ENCODE assay signal across 8 cellular contexts in the genomic region with DNA sequence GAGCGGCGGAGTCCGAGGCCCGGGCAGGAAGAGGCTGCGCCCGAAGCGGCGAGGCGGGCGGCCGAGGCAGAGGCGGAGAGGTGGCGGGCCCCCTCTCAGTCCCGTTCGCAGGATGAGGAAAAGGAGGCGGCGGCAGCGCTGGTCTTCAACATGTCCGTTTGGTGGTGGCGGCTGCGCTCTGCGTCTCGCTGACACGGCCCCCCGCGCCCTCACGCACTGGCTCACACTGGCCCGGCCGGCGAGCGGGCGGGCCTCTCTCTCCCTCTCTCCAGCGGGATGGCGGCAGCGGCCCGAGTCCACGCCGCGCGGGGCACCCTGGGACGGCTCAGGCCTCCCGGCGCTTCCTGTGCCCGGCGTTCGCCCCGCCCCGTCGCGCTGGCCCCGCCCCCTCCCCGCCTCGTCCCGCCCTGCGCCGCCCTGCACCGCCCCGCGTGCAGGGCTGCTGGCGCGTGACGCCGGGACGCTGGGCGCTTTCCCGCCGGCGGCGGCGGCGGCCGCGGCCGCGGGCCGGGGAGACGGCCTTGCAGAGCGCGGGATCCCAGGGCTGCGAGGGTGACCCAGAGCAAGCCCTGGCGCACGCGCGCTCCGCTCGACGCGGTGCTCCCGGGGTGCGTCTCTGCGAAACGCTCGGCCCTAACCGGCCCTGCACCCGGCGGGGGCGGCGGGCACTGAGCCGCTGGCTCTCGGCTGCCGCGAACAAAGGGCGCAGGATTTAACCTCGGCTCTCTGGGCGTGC. TPM values are rescaled to one million over a fixed set of nuclear protein-coding genes. Genes with fewer than 3 reads are reported as not detected.
DNase-seq lines count a peak whose midpoint lies in the region; ATAC-seq, FAIRE-seq and TF ChIP-seq lines count a peak whose summit lies in the region.

A gene with protein sequence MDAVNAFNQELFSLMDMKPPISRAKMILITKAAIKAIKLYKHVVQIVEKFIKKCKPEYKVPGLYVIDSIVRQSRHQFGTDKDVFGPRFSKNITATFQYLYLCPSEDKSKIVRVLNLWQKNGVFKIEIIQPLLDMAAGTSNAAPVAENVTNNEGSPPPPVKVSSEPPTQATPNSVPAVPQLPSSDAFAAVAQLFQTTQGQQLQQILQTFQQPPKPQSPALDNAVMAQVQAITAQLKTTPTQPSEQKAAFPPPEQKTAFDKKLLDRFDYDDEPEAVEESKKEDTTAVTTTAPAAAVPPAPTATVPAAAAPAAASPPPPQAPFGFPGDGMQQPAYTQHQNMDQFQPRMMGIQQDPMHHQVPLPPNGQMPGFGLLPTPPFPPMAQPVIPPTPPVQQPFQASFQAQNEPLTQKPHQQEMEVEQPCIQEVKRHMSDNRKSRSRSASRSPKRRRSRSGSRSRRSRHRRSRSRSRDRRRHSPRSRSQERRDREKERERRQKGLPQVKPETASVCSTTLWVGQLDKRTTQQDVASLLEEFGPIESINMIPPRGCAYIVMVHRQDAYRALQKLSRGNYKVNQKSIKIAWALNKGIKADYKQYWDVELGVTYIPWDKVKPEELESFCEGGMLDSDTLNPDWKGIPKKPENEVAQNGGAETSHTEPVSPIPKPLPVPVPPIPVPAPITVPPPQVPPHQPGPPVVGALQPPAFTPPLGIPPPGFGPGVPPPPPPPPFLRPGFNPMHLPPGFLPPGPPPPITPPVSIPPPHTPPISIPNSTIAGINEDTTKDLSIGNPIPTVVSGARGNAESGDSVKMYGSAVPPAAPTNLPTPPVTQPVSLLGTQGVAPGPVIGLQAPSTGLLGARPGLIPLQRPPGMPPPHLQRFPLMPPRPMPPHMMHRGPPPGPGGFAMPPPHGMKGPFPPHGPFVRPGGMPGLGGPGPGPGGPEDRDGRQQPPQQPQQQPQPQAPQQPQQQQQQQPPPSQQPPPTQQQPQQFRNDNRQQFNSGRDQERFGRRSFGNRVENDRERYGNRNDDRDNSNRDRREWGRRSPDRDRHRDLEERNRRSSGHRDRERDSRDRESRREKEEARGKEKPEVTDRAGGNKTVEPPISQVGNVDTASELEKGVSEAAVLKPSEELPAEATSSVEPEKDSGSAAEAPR (minus strand): TSS at position 317 of the 736 bp plus-strand sequence. CDS start 426 bp downstream, outside the sequence.

- peak; percentile 34 for TF ChIP-seq EP300 in neural cell (conservative IDR thresholded peaks at IDR 0.05; ENCODE audit: poor library complexity, severe bottlenecking)

- TF ChIP-seq POLR2A in H54 (IDR thresholded peaks at IDR 0.05; ENCODE audit: low read depth, low read length): peak; percentile 91

- H3F3A ChIP-seq in neural cell (ENCODE audit: insufficient read depth, low read length, poor library complexity, severe bottlenecking): no peaks in the 10 kb centered on the region

- H3K9me3 Mint-ChIP-seq in stimulated activated naive CD8-positive, alpha-beta T cell treated with anti-CD3 and anti-CD28 coated beads, Interleukin-15, amount 100 ng/mL, for 72 hours: no peaks in the 10 kb centered on the region

- no peaks in the 10 kb centered on the region for H3K27me3 ChIP-seq in RWPE2 (ENCODE audit: insufficient read depth, poor library complexity, severe bottlenecking)
- no peaks in the 10 kb centered on the region for H3K27me3 ChIP-seq in neural cell (ENCODE audit: insufficient read depth, low read depth, low read length)

- H3K9me3 ChIP-seq in ES-I3 (ENCODE audit: control insufficient read depth, insufficient read depth, low read length) (no peaks in the 10 kb centered on the region), RWPE2 (ENCODE audit: severe bottlenecking) (no peaks in the 10 kb centered on the region), neural cell (ENCODE audit: low read length) (no peaks in the 10 kb centered on the region)

- TF ChIP-seq RAD21 in neural cell (conservative IDR thresholded peaks at IDR 0.05): no peak

- no peak for FAIRE-seq in H54 (lab: Jason Lieb, UNC)

- H3K36me3 ChIP-seq in ES-I3 (ENCODE audit: insufficient read depth, low read length) (no peaks in the 10 kb centered on the region), RWPE2 (ENCODE audit: low read depth) (peaks cover 17% of the 10 kb centered on the region), neural cell (ENCODE audit: insufficient read depth, low read length) (no peaks in the 10 kb centered on the region)

- H3K4me3 Mint-ChIP-seq in stimulated activated naive CD8-positive, alpha-beta T cell treated with anti-CD3 and anti-CD28 coated beads, Interleukin-15, amount 100 ng/mL, for 72 hours: peak within 1 kb of the TSS; percentile 79 to 86

- H3K4me1 Mint-ChIP-seq in stimulated activated naive CD8-positive, alpha-beta T cell treated with anti-CD3 and anti-CD28 coated beads, Interleukin-15, amount 100 ng/mL, for 72 hours: no peaks in the 10 kb centered on the region

- peaks cover 24% of the 10 kb centered on the region for H3K4me1 ChIP-seq in ES-I3 (ENCODE audit: insufficient read depth, low read length)
- H3K4me1 ChIP-seq in RWPE2 (ENCODE audit: insufficient read depth, poor library complexity, severe bottlenecking): peaks cover 27% of the 10 kb centered on the region

- H3K4me3 ChIP-seq in LNCaP clone FGC (ENCODE audit: low read depth, low read length) (peak within 1 kb of the TSS; percentile 67), RWPE2 (ENCODE audit: severe bottlenecking) (peak within 1 kb of the TSS; percentile 68), neural cell (ENCODE audit: low read length) (peak within 1 kb of the TSS; percentile 88)

- H3K79me2 ChIP-seq in neural cell (replicated peaks; ENCODE audit: insufficient read depth, low read length): peaks cover 41% of the 10 kb centered on the region

- peak; percentile 91 for ATAC-seq in RWPE2 (ENCODE audit: low read depth)
- ATAC-seq in stimulated activated naive CD8-positive, alpha-beta T cell treated with anti-CD3 and anti-CD28 coated beads, Interleukin-15, amount 100 ng/mL, for 72 hours: peak; percentile 90

- no peaks in the 10 kb centered on the region for H4K20me1 ChIP-seq in neural cell (ENCODE audit: insufficient read depth)

- H3K9ac ChIP-seq in ES-I3 (ENCODE audit: low read depth, low read length): peak within 1 kb of the TSS; percentile 97
- H3K9ac ChIP-seq in neural cell (ENCODE audit: low read length): peak within 1 kb of the TSS; percentile 91

- peak within 1 kb of the TSS; percentile 69 for H3K4me2 ChIP-seq in neural cell (ENCODE audit: low read length)

- H2AFZ ChIP-seq in neural cell (ENCODE audit: low read depth, low read length): peak within 1 kb of the TSS; percentile 94

- DNase-seq in H54 (ENCODE audit: insufficient read length, low spot score): peak; percentile 94
- DNase-seq in LNCaP clone FGC (ENCODE audit: low read depth): no peak
- DNase-seq in RWPE2 (ENCODE audit: low spot score): peak; percentile 84
- peak; percentile 80 for DNase-seq in activated gamma-delta T cell (lab: John Stamatoyannopoulos, UW)
- DNase-seq in fibroblast of the conjunctiva (ENCODE audit: low read depth): peak; percentile 71
- DNase-seq in stimulated activated naive CD8-positive, alpha-beta T cell treated with anti-CD3 and anti-CD28 coated beads, Interleukin-15, amount 100 ng/mL, for 72 hours: peak; percentile 81 to 84

- H3K27ac Mint-ChIP-seq in stimulated activated naive CD8-positive, alpha-beta T cell treated with anti-CD3 and anti-CD28 coated beads, Interleukin-15, amount 100 ng/mL, for 72 hours: peak within 1 kb of the TSS; percentile 56 to 74

- H3K27ac ChIP-seq in RWPE2 (ENCODE audit: poor library complexity, severe bottlenecking) (peak within 1 kb of the TSS; percentile 79), neural cell (ENCODE audit: low read length) (peak within 1 kb of the TSS; percentile 91)

- H3K27me3 Mint-ChIP-seq in stimulated activated naive CD8-positive, alpha-beta T cell treated with anti-CD3 and anti-CD28 coated beads, Interleukin-15, amount 100 ng/mL, for 72 hours: no peaks in the 10 kb centered on the region

- no peaks in the 10 kb centered on the region for H3K9me2 ChIP-seq in neural cell (ENCODE audit: insufficient read depth, low read length)

- TF ChIP-seq CTCF in LNCaP clone FGC (IDR thresholded peaks at IDR 0.05; ENCODE audit: control insufficient read depth, extremely low read depth, insufficient read depth) (no peak), RWPE2 (IDR thresholded peaks at IDR 0.05; ENCODE audit: poor library complexity, severe bottlenecking) (no peak), neural cell (IDR thresholded peaks at IDR 0.05; ENCODE audit: poor library complexity, severe bottlenecking) (no peak)

TF ChIP-seq in neural cell, 6 proteins besides CTCF, POLR2A, EP300 and RAD21:
- peak; percentile 87 for TF ChIP-seq POLR2AphosphoS5 (IDR thresholded peaks at IDR 0.05)
- peak; percentile 87 for TF ChIP-seq MXI1 (conservative IDR thresholded peaks at IDR 0.05; ENCODE audit: poor library complexity, severe bottlenecking)
- TF ChIP-seq SMC3 (conservative IDR thresholded peaks at IDR 0.05; ENCODE audit: poor library complexity): peak; percentile 44
- peak; percentile 55 for TF ChIP-seq TAF1 (IDR thresholded peaks at IDR 0.05; ENCODE audit: low read depth)
- TF ChIP-seq EZH2 (IDR thresholded peaks at IDR 0.05; ENCODE audit: borderline replicate concordance, insufficient read depth, low read length, poor library complexity, severe bottlenecking): no peak
- TF ChIP-seq, protein P1, sequence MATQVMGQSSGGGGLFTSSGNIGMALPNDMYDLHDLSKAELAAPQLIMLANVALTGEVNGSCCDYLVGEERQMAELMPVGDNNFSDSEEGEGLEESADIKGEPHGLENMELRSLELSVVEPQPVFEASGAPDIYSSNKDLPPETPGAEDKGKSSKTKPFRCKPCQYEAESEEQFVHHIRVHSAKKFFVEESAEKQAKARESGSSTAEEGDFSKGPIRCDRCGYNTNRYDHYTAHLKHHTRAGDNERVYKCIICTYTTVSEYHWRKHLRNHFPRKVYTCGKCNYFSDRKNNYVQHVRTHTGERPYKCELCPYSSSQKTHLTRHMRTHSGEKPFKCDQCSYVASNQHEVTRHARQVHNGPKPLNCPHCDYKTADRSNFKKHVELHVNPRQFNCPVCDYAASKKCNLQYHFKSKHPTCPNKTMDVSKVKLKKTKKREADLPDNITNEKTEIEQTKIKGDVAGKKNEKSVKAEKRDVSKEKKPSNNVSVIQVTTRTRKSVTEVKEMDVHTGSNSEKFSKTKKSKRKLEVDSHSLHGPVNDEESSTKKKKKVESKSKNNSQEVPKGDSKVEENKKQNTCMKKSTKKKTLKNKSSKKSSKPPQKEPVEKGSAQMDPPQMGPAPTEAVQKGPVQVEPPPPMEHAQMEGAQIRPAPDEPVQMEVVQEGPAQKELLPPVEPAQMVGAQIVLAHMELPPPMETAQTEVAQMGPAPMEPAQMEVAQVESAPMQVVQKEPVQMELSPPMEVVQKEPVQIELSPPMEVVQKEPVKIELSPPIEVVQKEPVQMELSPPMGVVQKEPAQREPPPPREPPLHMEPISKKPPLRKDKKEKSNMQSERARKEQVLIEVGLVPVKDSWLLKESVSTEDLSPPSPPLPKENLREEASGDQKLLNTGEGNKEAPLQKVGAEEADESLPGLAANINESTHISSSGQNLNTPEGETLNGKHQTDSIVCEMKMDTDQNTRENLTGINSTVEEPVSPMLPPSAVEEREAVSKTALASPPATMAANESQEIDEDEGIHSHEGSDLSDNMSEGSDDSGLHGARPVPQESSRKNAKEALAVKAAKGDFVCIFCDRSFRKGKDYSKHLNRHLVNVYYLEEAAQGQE (IDR thresholded peaks at IDR 0.05; ENCODE audit: borderline replicate concordance): no peak

RNA-seq across cellular contexts. Expression of the gene that starts here (rescaled TPM):
- polyA plus RNA-seq in neural cell: 5.2 and 5.4 TPM in 2 replicates
- 12.9 and 20.1 TPM in 2 replicates for polyA minus RNA-seq in neural cell
